ENCODE assay signal across 8 cellular contexts in genomic region chr4:72112514-72113156, GRCh38.
DNase-seq lines count a peak whose midpoint lies in the region; ATAC-seq and TF ChIP-seq lines count a peak whose summit lies in the region.

No MANE protein-coding gene starts in this region.

- ATAC-seq in GM19438 (IDR thresholded peaks at IDR 0.05; ENCODE audit: low read depth, unreplicated experiment) = peak; percentile 94
- peak; percentile 98 for ATAC-seq in HG03342 (IDR thresholded peaks at IDR 0.05; ENCODE audit: unreplicated experiment)
- ATAC-seq in T-helper 17 cell = no peak

- H3K27me3 ChIP-seq in spleen (replicated peaks in 1 of 7) = no peaks in the 10 kb centered on the region

- 46 to 83% (median 70%) methylated on average over 3 of the region's 3 CpGs for WGBS in spleen, 5 donors

- H3K27me3 Mint-ChIP-seq in activated naive CD8-positive, alpha-beta T cell treated with anti-CD3 and anti-CD28 coated beads for 36 hours = peaks cover 10% of the 10 kb centered on the region
- no peaks in the 10 kb centered on the region for H3K27me3 Mint-ChIP-seq in T-helper 17 cell

- DNase-seq in GM04504 (ENCODE audit: low read depth) (peak; percentile 1), skeletal muscle cell (ENCODE audit: low read depth) (peak; percentile 59), activated gamma-delta T cell treated with Interleukin-2 at 50 U/mL for 16 hours (no peak), T-helper 17 cell (no peak), spleen (no peak)
- DNase-seq in activated naive CD8-positive, alpha-beta T cell treated with anti-CD3 and anti-CD28 coated beads for 36 hours = peak; percentile 6

- H3K36me3 ChIP-seq in spleen = no peaks in the 10 kb centered on the region

- no peak for TF ChIP-seq POLR2A in spleen (IDR thresholded peaks at IDR 0.05)

- intact Hi-C loops in spleen (cut with DNase I; ENCODE audit: low total_unique reads) = no loop called here

- H3K36me3 Mint-ChIP-seq in activated naive CD8-positive, alpha-beta T cell treated with anti-CD3 and anti-CD28 coated beads for 36 hours = no peaks in the 10 kb centered on the region
- H3K36me3 Mint-ChIP-seq in T-helper 17 cell (ENCODE audit: low read depth) = no peaks in the 10 kb centered on the region

- H3K9me3 ChIP-seq in T-helper 17 cell (ENCODE audit: control insufficient read depth, low read length, poor library complexity, severe bottlenecking) (no peaks in the 10 kb centered on the region), spleen (no peaks in the 10 kb centered on the region)

- no peak overlapping the region for H3K27ac ChIP-seq in spleen

- H3K4me1 Mint-ChIP-seq in activated naive CD8-positive, alpha-beta T cell treated with anti-CD3 and anti-CD28 coated beads for 36 hours = peaks cover 11% of the 10 kb centered on the region
- H3K4me1 Mint-ChIP-seq in T-helper 17 cell = no peaks in the 10 kb centered on the region

- H3K4me3 ChIP-seq in skeletal muscle cell (ENCODE audit: low read depth, low read length) (no peak overlapping the region), spleen (no peak overlapping the region)

- no peak for TF ChIP-seq CTCF in spleen (IDR thresholded peaks at IDR 0.05 in 8 of 11, conservative IDR thresholded peaks at IDR 0.05 in 3 of 11)

- no peaks in the 10 kb centered on the region for H3K4me1 ChIP-seq in spleen

- H3K27ac Mint-ChIP-seq in activated naive CD8-positive, alpha-beta T cell treated with anti-CD3 and anti-CD28 coated beads for 36 hours = peak overlapping the region; percentile 51
- no peak overlapping the region for H3K27ac Mint-ChIP-seq in T-helper 17 cell

- H3K9me3 Mint-ChIP-seq in activated naive CD8-positive, alpha-beta T cell treated with anti-CD3 and anti-CD28 coated beads for 36 hours = peaks cover 7% of the 10 kb centered on the region

- no peak overlapping the region for H3K4me3 Mint-ChIP-seq in activated naive CD8-positive, alpha-beta T cell treated with anti-CD3 and anti-CD28 coated beads for 36 hours
- no peak overlapping the region for H3K4me3 Mint-ChIP-seq in T-helper 17 cell

Comparison
In these comparisons a context has a peak if more than half of its experiments do, and no peak if none do; other contexts are left out.
1. DNase-seq: peak in GM04504 (single experiment), activated naive CD8-positive, alpha-beta T cell treated with anti-CD3 and anti-CD28 coated beads for 36 hours (single experiment) and skeletal muscle cell (single experiment); none in activated gamma-delta T cell treated with Interleukin-2 at 50 U/mL for 16 hours (single experiment), T-helper 17 cell (0 of 3) and spleen (single experiment).